In genomic region chr1:165857046-165857801, GRCh38 we compare ENCODE assay signal across 1 cellular context.
TF ChIP-seq lines count a peak whose summit lies in the region.

No MANE protein-coding gene starts in this region.

TF ChIP-seq in HepG2, 621 proteins besides CTCF, POLR2A, EP300 and RAD21 (continued from another document and continues in another):
- TF ChIP-seq ZBTB14 (CRISPR knock-in tag; IDR thresholded peaks at IDR 0.05) (no peak), GFI1 (CRISPR knock-in tag; IDR thresholded peaks at IDR 0.05; ENCODE audit: borderline replicate concordance) (no peak), RARG (CRISPR knock-in tag; IDR thresholded peaks at IDR 0.05; ENCODE audit: low read depth) (no peak), SNRNP70 (IDR thresholded peaks at IDR 0.05; ENCODE audit: low read depth, low read length) (no peak), ZNF407 (CRISPR knock-in tag; IDR thresholded peaks at IDR 0.05; ENCODE audit: not compliant biosample characterization) (no peak), SIN3B (IDR thresholded peaks at IDR 0.05; ENCODE audit: low read length) (no peak), ZKSCAN5 (CRISPR knock-in tag; IDR thresholded peaks at IDR 0.05) (no peak), ZNF644 (CRISPR knock-in tag; IDR thresholded peaks at IDR 0.05; ENCODE audit: low read depth) (peak; percentile 37; the same call in 1 of the 2 replicates), HINFP (CRISPR knock-in tag; IDR thresholded peaks at IDR 0.05; ENCODE audit: low read depth) (no peak), ZNF672 (CRISPR knock-in tag; IDR thresholded peaks at IDR 0.05) (no peak), ZNF713 (CRISPR knock-in tag; IDR thresholded peaks at IDR 0.05) (no peak), ZNF12 (CRISPR knock-in tag; IDR thresholded peaks at IDR 0.05) (0 out of 2 replicates have a peak, but pooled peaks have one; percentile 38), THYN1 (CRISPR knock-in tag; IDR thresholded peaks at IDR 0.05; ENCODE audit: borderline replicate concordance, low read depth) (no peak), TBX3 (IDR thresholded peaks at IDR 0.05; ENCODE audit: borderline replicate concordance) (no peak), NFE2 (CRISPR knock-in tag; IDR thresholded peaks at IDR 0.05) (no peak), SOX13 (IDR thresholded peaks at IDR 0.05) (no peak), SOX13 (CRISPR knock-in tag; conservative IDR thresholded peaks at IDR 0.05 in 1 of 2, IDR thresholded peaks at IDR 0.05 in 1 of 2) (no peak), SOX6 (IDR thresholded peaks at IDR 0.05) (no peak), SOX6 (CRISPR knock-in tag; IDR thresholded peaks at IDR 0.05) (no peak), THAP7 (CRISPR knock-in tag; IDR thresholded peaks at IDR 0.05) (no peak), ETV5 (CRISPR knock-in tag; IDR thresholded peaks at IDR 0.05; ENCODE audit: borderline replicate concordance) (no peak), FOXK1 (CRISPR knock-in tag; IDR thresholded peaks at IDR 0.05; ENCODE audit: borderline replicate concordance, low read depth) (no peak), TARDBP (CRISPR knock-in tag; IDR thresholded peaks at IDR 0.05) (no peak), RXRB (CRISPR knock-in tag; IDR thresholded peaks at IDR 0.05; ENCODE audit: borderline replicate concordance) (no peak), CEBPG (CRISPR knock-in tag; IDR thresholded peaks at IDR 0.05) (peak; percentile 89), MTA1 (CRISPR knock-in tag; IDR thresholded peaks at IDR 0.05; ENCODE audit: borderline replicate concordance) (no peak), ZNF567 (CRISPR knock-in tag; IDR thresholded peaks at IDR 0.05; ENCODE audit: borderline replicate concordance) (no peak), REXO4 (CRISPR knock-in tag; IDR thresholded peaks at IDR 0.05; ENCODE audit: borderline replicate concordance) (no peak), KLF16 (CRISPR knock-in tag; IDR thresholded peaks at IDR 0.05) (no peak), ZNF775 (CRISPR knock-in tag; IDR thresholded peaks at IDR 0.05; ENCODE audit: borderline replicate concordance) (no peak), TOPORS (CRISPR knock-in tag; IDR thresholded peaks at IDR 0.05) (no peak), ZSCAN5A (CRISPR knock-in tag; IDR thresholded peaks at IDR 0.05; ENCODE audit: borderline replicate concordance) (no peak), RBM22 (optimal IDR thresholded peaks at IDR 0.05; ENCODE audit: low read length) (peak; percentile 18), ARHGAP35 (CRISPR knock-in tag; IDR thresholded peaks at IDR 0.05; ENCODE audit: borderline replicate concordance) (no peak), SAP130 (CRISPR knock-in tag; IDR thresholded peaks at IDR 0.05; ENCODE audit: low read depth) (peak; percentile 75), ZFP37 (CRISPR knock-in tag; IDR thresholded peaks at IDR 0.05; ENCODE audit: borderline replicate concordance) (no peak), FIP1L1 (IDR thresholded peaks at IDR 0.05; ENCODE audit: borderline replicate concordance, insufficient read depth, low read depth, low read length) (no peak), BORCS8-MEF2B (CRISPR knock-in tag; IDR thresholded peaks at IDR 0.05) (no peak), MBNL3 (CRISPR knock-in tag; conservative IDR thresholded peaks at IDR 0.05) (no peak), FOSL1 (CRISPR knock-in tag; IDR thresholded peaks at IDR 0.05; ENCODE audit: borderline replicate concordance) (no peak), AHR (CRISPR knock-in tag; IDR thresholded peaks at IDR 0.05) (no peak), SCMH1 (CRISPR knock-in tag; IDR thresholded peaks at IDR 0.05; ENCODE audit: borderline replicate concordance) (no peak), ZNF607 (CRISPR knock-in tag; IDR thresholded peaks at IDR 0.05; ENCODE audit: borderline replicate concordance) (no peak), HOXD1 (CRISPR knock-in tag; IDR thresholded peaks at IDR 0.05) (no peak), PREB (CRISPR knock-in tag; IDR thresholded peaks at IDR 0.05) (no peak), HNF4A (CRISPR knock-in tag; IDR thresholded peaks at IDR 0.05) (peak; percentile 49), ZBTB46 (CRISPR knock-in tag; IDR thresholded peaks at IDR 0.05; ENCODE audit: borderline replicate concordance) (no peak), ZNF451 (CRISPR knock-in tag; IDR thresholded peaks at IDR 0.05) (no peak), SETDB1 (CRISPR knock-in tag; IDR thresholded peaks at IDR 0.05; ENCODE audit: borderline replicate concordance) (no peak), EEA1 (CRISPR knock-in tag; IDR thresholded peaks at IDR 0.05; ENCODE audit: borderline replicate concordance) (no peak), PHB2 (IDR thresholded peaks at IDR 0.05; ENCODE audit: partially characterized antibody) (no peak), RXRA (CRISPR knock-in tag; IDR thresholded peaks at IDR 0.05) (no peak; the same call in 1 of the 2 replicates)
